ENCODE assay signal across 8 cellular contexts in the genomic region with DNA sequence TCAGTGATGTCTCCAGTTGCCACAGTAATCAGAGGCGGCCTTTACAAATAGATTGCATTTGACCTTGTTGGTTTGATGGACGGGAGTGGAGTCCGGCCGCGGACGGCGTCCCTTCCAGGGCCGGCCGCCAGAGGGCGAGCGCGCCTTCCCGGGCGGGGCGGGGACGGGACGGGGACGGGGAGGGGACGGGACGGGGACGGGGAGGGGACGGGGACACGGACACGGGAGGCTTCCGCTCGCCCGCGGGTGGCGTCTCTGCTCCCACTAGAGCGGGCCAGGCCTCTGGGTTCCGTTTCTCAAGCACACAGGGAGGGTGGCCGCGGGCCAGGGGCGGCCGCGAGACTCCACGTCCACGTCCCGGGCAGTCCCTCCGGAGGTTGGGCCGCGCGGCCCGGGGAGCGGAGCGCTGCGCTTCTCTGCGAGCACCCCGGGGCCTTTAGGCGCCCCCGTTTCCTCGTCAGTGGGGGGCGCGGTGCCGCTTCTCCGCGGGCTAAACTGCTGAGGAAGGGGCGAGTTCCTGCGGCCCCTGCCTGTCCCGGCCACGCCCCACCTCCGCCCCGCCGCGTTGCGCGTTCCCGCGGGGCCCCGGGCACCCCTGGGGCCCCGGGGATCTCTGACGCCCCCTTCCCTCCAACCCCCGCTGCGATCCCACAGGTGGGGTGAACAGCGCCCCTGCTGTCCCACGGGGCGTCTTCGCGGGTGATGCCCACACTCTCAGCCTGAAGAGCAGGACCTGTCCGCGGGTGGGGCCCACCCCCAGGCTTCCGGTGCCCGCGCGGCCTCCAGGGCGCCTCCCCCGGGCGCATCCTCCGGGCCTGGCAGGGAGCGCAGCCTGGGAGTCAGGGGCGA.
DNase-seq lines count a peak whose midpoint lies in the region; ATAC-seq, FAIRE-seq and TF ChIP-seq lines count a peak whose summit lies in the region.

No MANE protein-coding gene starts in this region.

- DNase-seq in GM18507 (ENCODE audit: extremely low spot score, insufficient read length, low read depth) (peak; percentile 32), WTC11 (ENCODE audit: low spot score) (peak; percentile 73), cardiac fibroblast (ENCODE audit: low read depth in 2 of 2) (peak; percentile 32 to 48), kidney epithelial cell (ENCODE audit: low read depth) (no peak), NCI-H146 (lab: John Stamatoyannopoulos, UW) (no peak)
- peak; percentile 66 to 73 for DNase-seq in stimulated activated CD4-positive, alpha-beta T cell treated with anti-CD3 and anti-CD28 coated beads, Interleukin-1b, Interleukin-23, amount 100 ng/mL, for 4 hours (ENCODE audit: low read depth in 2 of 2)

- H3K36me3 ChIP-seq in kidney epithelial cell (ENCODE audit: control insufficient read depth, insufficient read depth, low read length) = no peaks in the 10 kb centered on the region

- peak overlapping the region; percentile 43 to 49 for H3K4me3 ChIP-seq in cardiac fibroblast (replicated peaks in 1 of 2; ENCODE audit: low read depth in 2 of 2, low read length in 2 of 2)
- peak overlapping the region; percentile 70 for H3K4me3 ChIP-seq in kidney epithelial cell (ENCODE audit: low read depth, low read length)

- H3K9me3 Mint-ChIP-seq in WTC11 = no peaks in the 10 kb centered on the region

- H3K36me3 Mint-ChIP-seq in WTC11 = no peaks in the 10 kb centered on the region

- peak; percentile 58 for TF ChIP-seq CTCF in WTC11 (IDR thresholded peaks at IDR 0.05)
- TF ChIP-seq CTCF in cardiac fibroblast (IDR thresholded peaks at IDR 0.05; ENCODE audit: low read depth, low read length) = peak; percentile 54
- peak; percentile 58 for TF ChIP-seq CTCF in kidney epithelial cell (IDR thresholded peaks at IDR 0.05; ENCODE audit: insufficient read depth, low read length, poor library complexity, severe bottlenecking)

- POLR2A ChIA-PET in WTC11 (lab: Charles Lee) = no interaction called here

- FAIRE-seq in GM18507 (lab: Jason Lieb, UNC) = no peak

- H3K4me3 Mint-ChIP-seq in WTC11 = peak overlapping the region; percentile 67

- H3K27me3 Mint-ChIP-seq in WTC11 (ENCODE audit: low read depth) = peaks cover 13% of the 10 kb centered on the region

- peaks cover 6% of the 10 kb centered on the region for H3K27me3 ChIP-seq in kidney epithelial cell (ENCODE audit: control insufficient read depth, insufficient read depth, low read length)

- no peak overlapping the region for H3K27ac Mint-ChIP-seq in WTC11

- CTCF ChIA-PET in WTC11 (lab: Charles Lee) = interaction anchor here (0.6 to 6.2 kb wide), 6 partner anchors 11 to 329 kb away, joined by 3 to 80 read pairs (median 11); no protein-coding TSS in a partner anchor

- H3K4me1 Mint-ChIP-seq in WTC11 = peaks cover 39% of the 10 kb centered on the region

- peak; percentile 54 for ATAC-seq in HG03175 (IDR thresholded peaks at IDR 0.05; ENCODE audit: unreplicated experiment)
- peak; percentile 41 for ATAC-seq in WTC11
- no peak for ATAC-seq in HG02763 (IDR thresholded peaks at IDR 0.05; ENCODE audit: unreplicated experiment)

TF ChIP-seq in WTC11, 78 proteins besides CTCF, POLR2A, EP300 and RAD21:
- TF ChIP-seq ELF4 (CRISPR knock-in tag; IDR thresholded peaks at IDR 0.05; ENCODE audit: low read depth) (no peak), ZNF219 (CRISPR knock-in tag; IDR thresholded peaks at IDR 0.05; ENCODE audit: borderline replicate concordance) (0 out of 2 replicates have a peak, but pooled peaks have one; percentile 18), PRRX2 (CRISPR knock-in tag; IDR thresholded peaks at IDR 0.05) (no peak), JUN (CRISPR knock-in tag; IDR thresholded peaks at IDR 0.05) (0 out of 2 replicates have a peak, but pooled peaks have one; percentile 14), ZNF423 (CRISPR knock-in tag; IDR thresholded peaks at IDR 0.05) (peak; percentile 36; the same call in 1 of the 2 replicates), GABPB1 (CRISPR knock-in tag; IDR thresholded peaks at IDR 0.05) (no peak), KAT7 (CRISPR knock-in tag; IDR thresholded peaks at IDR 0.05; ENCODE audit: borderline replicate concordance) (0 out of 2 replicates have a peak, but pooled peaks have one; percentile 24), NR3C1 (CRISPR knock-in tag; conservative IDR thresholded peaks at IDR 0.05; ENCODE audit: low read depth) (no peak), ZNF532 (CRISPR knock-in tag; IDR thresholded peaks at IDR 0.05; ENCODE audit: borderline replicate concordance) (no peak), ZNF138 (CRISPR knock-in tag; conservative IDR thresholded peaks at IDR 0.05) (no peak), GTF2I (CRISPR knock-in tag; conservative IDR thresholded peaks at IDR 0.05) (no peak), ZNF232 (CRISPR knock-in tag; IDR thresholded peaks at IDR 0.05) (no peak), MYBL2 (CRISPR knock-in tag; IDR thresholded peaks at IDR 0.05) (no peak)
- TF ChIP-seq, protein P1, sequence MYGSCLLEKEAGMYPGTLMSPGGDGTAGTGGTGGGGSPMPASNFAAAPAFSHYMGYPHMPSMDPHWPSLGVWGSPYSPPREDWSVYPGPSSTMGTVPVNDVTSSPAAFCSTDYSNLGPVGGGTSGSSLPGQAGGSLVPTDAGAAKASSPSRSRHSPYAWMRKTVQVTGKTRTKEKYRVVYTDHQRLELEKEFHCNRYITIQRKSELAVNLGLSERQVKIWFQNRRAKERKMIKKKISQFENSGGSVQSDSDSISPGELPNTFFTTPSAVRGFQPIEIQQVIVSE (CRISPR knock-in tag; IDR thresholded peaks at IDR 0.05; ENCODE audit: borderline replicate concordance) = no peak
- TF ChIP-seq, protein P2, sequence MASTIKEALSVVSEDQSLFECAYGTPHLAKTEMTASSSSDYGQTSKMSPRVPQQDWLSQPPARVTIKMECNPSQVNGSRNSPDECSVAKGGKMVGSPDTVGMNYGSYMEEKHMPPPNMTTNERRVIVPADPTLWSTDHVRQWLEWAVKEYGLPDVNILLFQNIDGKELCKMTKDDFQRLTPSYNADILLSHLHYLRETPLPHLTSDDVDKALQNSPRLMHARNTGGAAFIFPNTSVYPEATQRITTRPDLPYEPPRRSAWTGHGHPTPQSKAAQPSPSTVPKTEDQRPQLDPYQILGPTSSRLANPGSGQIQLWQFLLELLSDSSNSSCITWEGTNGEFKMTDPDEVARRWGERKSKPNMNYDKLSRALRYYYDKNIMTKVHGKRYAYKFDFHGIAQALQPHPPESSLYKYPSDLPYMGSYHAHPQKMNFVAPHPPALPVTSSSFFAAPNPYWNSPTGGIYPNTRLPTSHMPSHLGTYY (CRISPR knock-in tag; IDR thresholded peaks at IDR 0.05) = no peak

Comparison
In these comparisons a context has a peak if more than half of its experiments do, and no peak if none do; other contexts are left out.
1. DNase-seq: peak in GM18507 (single experiment), WTC11 (single experiment), cardiac fibroblast (2 of 2) and stimulated activated CD4-positive, alpha-beta T cell treated with anti-CD3 and anti-CD28 coated beads, Interleukin-1b, Interleukin-23, amount 100 ng/mL, for 4 hours (2 of 2); none in kidney epithelial cell (single experiment) and NCI-H146 (single experiment).
2. Peak in every context shown above with its lines, with median percentiles within 50 percentile points of each other: CTCF ChIP-seq.